In genomic region chr22:44815099-44816070, GRCh38 we compare ENCODE assay signal across 23 cellular contexts.
"Had no signal": no experiment of that assay in that cellular context is flagged by ENCODE, and none has a peak within 500 bp of the region (broad histone marks: within the 10 kb centered on the region; RNA-seq: fewer than 3 reads in every experiment).

No MANE protein-coding gene starts in this region.

- H3K4me1 ChIP-seq: breast epithelium, colonic mucosa, esophagus squamous epithelium, gastrocnemius medialis, prostate gland, tibial artery had no signal

- H3K27me3 ChIP-seq: breast epithelium, colonic mucosa had no signal

- H3K36me3 ChIP-seq: breast epithelium, colonic mucosa, esophagus squamous epithelium, gastrocnemius medialis, prostate gland had no signal

- H3K9me3 ChIP-seq: breast epithelium, colonic mucosa, esophagus squamous epithelium, gastrocnemius medialis, prostate gland, tibial artery had no signal

- FAIRE-seq: keratinocyte had no signal

- H3K36me3 Mint-ChIP-seq: activated naive CD8-positive, alpha-beta T cell treated with anti-CD3 and anti-CD28 coated beads, Interleukin-2, amount 10 ng/mL, durations not matched to agents 7 days and 5 days; memory B cell; stimulated activated effector memory CD8-positive, alpha-beta T cell treated with anti-CD3 and anti-CD28 coated beads, Interleukin-12 subunit alpha, Interleukin-12 subunit beta, amount 100 ng/mL, for 72 hours had no signal

- H3K27me3 Mint-ChIP-seq: activated CD4-positive, alpha-beta T cell treated with anti-CD3 and anti-CD28 coated beads for 36 hours had no signal

- H3K9me3 Mint-ChIP-seq: activated naive CD8-positive, alpha-beta T cell treated with anti-CD3 and anti-CD28 coated beads, Interleukin-2, amount 10 ng/mL, durations not matched to agents 7 days and 5 days; activated T-cell treated with anti-CD3 and anti-CD28 coated beads, Interleukin-2, amount 50 U/mL, for 4 hours; activated T-helper 2 cell treated with anti-CD3 and anti-CD28 coated beads, Interferon-gamma antibody, Interleukin-2, Interleukin-4, amounts not matched to agents 10 μg/mL and 5 μg/mL and 100 μg/mL, durations not matched to agents 14 hours and 24 hours and 36 hours; stimulated activated effector memory CD8-positive, alpha-beta T cell treated with anti-CD3 and anti-CD28 coated beads, Interleukin-12 subunit alpha, Interleukin-12 subunit beta, amount 100 ng/mL, for 72 hours; stimulated activated naive CD8-positive, alpha-beta T cell treated with anti-CD3 and anti-CD28 coated beads, Interleukin-15, amount 100 ng/mL, for 72 hours had no signal

- H3K4me3 Mint-ChIP-seq: activated CD4-positive, alpha-beta T cell treated with anti-CD3 and anti-CD28 coated beads for 36 hours; activated naive CD8-positive, alpha-beta T cell treated with anti-CD3 and anti-CD28 coated beads, Interleukin-2, amount 10 ng/mL, durations not matched to agents 7 days and 5 days; activated T-cell treated with anti-CD3 and anti-CD28 coated beads, Interleukin-2, amount 50 U/mL, for 4 hours; memory B cell; nephron progenitor cell; stimulated activated effector memory CD8-positive, alpha-beta T cell treated with anti-CD3 and anti-CD28 coated beads, Interleukin-12 subunit alpha, Interleukin-12 subunit beta, amount 100 ng/mL, for 72 hours; stimulated activated naive CD8-positive, alpha-beta T cell treated with anti-CD3 and anti-CD28 coated beads, Interleukin-15, amount 100 ng/mL, for 72 hours had no signal

- H3K27ac Mint-ChIP-seq: activated CD4-positive, alpha-beta T cell treated with anti-CD3 and anti-CD28 coated beads for 36 hours; activated naive CD8-positive, alpha-beta T cell treated with anti-CD3 and anti-CD28 coated beads, Interleukin-2, amount 10 ng/mL, durations not matched to agents 7 days and 5 days; activated T-helper 2 cell treated with anti-CD3 and anti-CD28 coated beads, Interferon-gamma antibody, Interleukin-2, Interleukin-4, amounts not matched to agents 10 μg/mL and 5 μg/mL and 100 μg/mL, durations not matched to agents 14 hours and 24 hours and 36 hours; memory B cell; nephron progenitor cell; stimulated activated effector memory CD8-positive, alpha-beta T cell treated with anti-CD3 and anti-CD28 coated beads, Interleukin-12 subunit alpha, Interleukin-12 subunit beta, amount 100 ng/mL, for 72 hours; stimulated activated naive CD8-positive, alpha-beta T cell treated with anti-CD3 and anti-CD28 coated beads, Interleukin-15, amount 100 ng/mL, for 72 hours had no signal

- DNase-seq: activated CD4-positive, alpha-beta T cell treated with anti-CD3 and anti-CD28 coated beads for 36 hours; activated CD4-positive, alpha-beta T cell treated with anti-CD3 and anti-CD28 coated beads, Interleukin-2, amount 50 U/mL, for 48 hours; activated CD8-positive, alpha-beta memory T cell treated with anti-CD3 and anti-CD28 coated beads, Interleukin-2, amount 50 U/mL, for 48 hours; activated naive CD4-positive, alpha-beta T cell; activated naive CD8-positive, alpha-beta T cell treated with anti-CD3 and anti-CD28 coated beads, Interleukin-2, amount 10 ng/mL, durations not matched to agents 7 days and 5 days; activated T-cell treated with anti-CD3 and anti-CD28 coated beads, Interleukin-2, amount 50 U/mL, for 4 hours; amniotic stem cell; colonic mucosa; esophagus squamous epithelium; gastrocnemius medialis; head of caudate nucleus; nephron progenitor cell; occipital lobe; stimulated activated CD4-positive, alpha-beta T cell treated with anti-CD3 and anti-CD28 coated beads, Interleukin-2, amount 100 ng/mL, for 24 hours; stimulated activated naive CD8-positive, alpha-beta T cell treated with anti-CD3 and anti-CD28 coated beads, Interleukin-15, amount 100 ng/mL, for 72 hours; T-helper 1 cell; tibial artery had no signal

- H3K27ac ChIP-seq: breast epithelium, colonic mucosa, esophagus squamous epithelium, gastrocnemius medialis, prostate gland, tibial artery had no signal

- H3K4me1 Mint-ChIP-seq: activated CD4-positive, alpha-beta T cell treated with anti-CD3 and anti-CD28 coated beads for 36 hours; activated naive CD8-positive, alpha-beta T cell treated with anti-CD3 and anti-CD28 coated beads, Interleukin-2, amount 10 ng/mL, durations not matched to agents 7 days and 5 days; memory B cell; stimulated activated effector memory CD8-positive, alpha-beta T cell treated with anti-CD3 and anti-CD28 coated beads, Interleukin-12 subunit alpha, Interleukin-12 subunit beta, amount 100 ng/mL, for 72 hours; stimulated activated naive CD8-positive, alpha-beta T cell treated with anti-CD3 and anti-CD28 coated beads, Interleukin-15, amount 100 ng/mL, for 72 hours had no signal

- ATAC-seq: activated CD4-positive, alpha-beta T cell treated with anti-CD3 and anti-CD28 coated beads for 36 hours; activated T-cell treated with anti-CD3 and anti-CD28 coated beads, Interleukin-2, amount 50 U/mL, for 4 hours; gastrocnemius medialis; stimulated activated effector memory CD8-positive, alpha-beta T cell treated with anti-CD3 and anti-CD28 coated beads, Interleukin-12 subunit alpha, Interleukin-12 subunit beta, amount 100 ng/mL, for 72 hours; stimulated activated naive CD8-positive, alpha-beta T cell treated with anti-CD3 and anti-CD28 coated beads, Interleukin-15, amount 100 ng/mL, for 72 hours had no signal

- H3K4me3 ChIP-seq: breast epithelium, colonic mucosa, esophagus squamous epithelium, gastrocnemius medialis, prostate gland, tibial artery had no signal
